1 cellular context compared by ENCODE assay signal in the genomic region with DNA sequence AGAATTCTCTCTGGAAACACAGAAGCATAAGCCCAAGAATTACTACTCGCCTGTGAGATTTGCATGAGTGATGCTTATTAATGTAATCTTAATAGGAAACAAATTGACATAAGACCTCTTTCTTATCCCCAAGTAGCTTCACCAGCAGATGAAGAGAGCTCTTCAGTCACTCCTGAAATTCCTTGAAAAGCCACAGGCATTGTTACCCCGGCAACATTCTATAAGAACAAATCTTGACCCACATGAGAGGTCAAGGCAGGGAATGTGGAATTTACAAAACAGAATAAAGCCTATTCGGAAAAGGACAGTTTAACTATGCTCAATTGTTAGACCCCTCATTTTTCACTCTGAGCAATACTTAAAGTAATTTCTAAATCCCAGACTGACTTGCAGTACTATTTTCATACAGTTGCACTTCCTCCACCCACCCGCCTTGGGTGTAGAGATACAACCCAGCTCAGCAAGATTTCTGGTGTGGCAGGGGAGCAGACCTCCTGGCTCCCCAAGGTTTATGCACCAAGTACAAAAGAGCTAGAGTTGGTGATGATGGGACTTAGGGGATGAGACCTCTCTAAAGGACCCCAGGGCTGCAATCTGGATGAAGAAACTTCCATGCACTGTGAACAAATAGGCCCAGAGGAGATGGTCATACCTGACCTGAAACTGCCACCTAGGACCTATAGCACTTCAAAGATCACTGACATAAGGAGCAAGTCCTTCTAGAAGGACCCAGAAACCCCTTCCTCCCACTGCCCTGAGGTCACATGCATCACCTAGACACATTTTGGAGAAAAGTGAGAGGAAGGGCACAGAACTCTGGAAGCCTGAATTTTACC.
TF ChIP-seq lines count a peak whose summit lies in the region.

No MANE protein-coding gene starts in this region.

TF ChIP-seq in GM12878, 131 proteins besides CTCF, POLR2A, EP300 and RAD21 (continued from another document):
- TF ChIP-seq, protein P1, sequence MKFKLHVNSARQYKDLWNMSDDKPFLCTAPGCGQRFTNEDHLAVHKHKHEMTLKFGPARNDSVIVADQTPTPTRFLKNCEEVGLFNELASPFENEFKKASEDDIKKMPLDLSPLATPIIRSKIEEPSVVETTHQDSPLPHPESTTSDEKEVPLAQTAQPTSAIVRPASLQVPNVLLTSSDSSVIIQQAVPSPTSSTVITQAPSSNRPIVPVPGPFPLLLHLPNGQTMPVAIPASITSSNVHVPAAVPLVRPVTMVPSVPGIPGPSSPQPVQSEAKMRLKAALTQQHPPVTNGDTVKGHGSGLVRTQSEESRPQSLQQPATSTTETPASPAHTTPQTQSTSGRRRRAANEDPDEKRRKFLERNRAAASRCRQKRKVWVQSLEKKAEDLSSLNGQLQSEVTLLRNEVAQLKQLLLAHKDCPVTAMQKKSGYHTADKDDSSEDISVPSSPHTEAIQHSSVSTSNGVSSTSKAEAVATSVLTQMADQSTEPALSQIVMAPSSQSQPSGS (IDR thresholded peaks at IDR 0.05; ENCODE audit: low read length): peak; percentile 82
- TF ChIP-seq LARP7 (IDR thresholded peaks at IDR 0.05): no peak
- no peak for TF ChIP-seq RAD51 (IDR thresholded peaks at IDR 0.05)
- TF ChIP-seq, protein P2, sequence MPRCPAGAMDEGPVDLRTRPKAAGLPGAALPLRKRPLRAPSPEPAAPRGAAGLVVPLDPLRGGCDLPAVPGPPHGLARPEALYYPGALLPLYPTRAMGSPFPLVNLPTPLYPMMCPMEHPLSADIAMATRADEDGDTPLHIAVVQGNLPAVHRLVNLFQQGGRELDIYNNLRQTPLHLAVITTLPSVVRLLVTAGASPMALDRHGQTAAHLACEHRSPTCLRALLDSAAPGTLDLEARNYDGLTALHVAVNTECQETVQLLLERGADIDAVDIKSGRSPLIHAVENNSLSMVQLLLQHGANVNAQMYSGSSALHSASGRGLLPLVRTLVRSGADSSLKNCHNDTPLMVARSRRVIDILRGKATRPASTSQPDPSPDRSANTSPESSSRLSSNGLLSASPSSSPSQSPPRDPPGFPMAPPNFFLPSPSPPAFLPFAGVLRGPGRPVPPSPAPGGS (IDR thresholded peaks at IDR 0.05; ENCODE audit: borderline replicate concordance, insufficient read depth, low read depth, low read length, poor library complexity, severe bottlenecking): peak; percentile 45
- no peak for TF ChIP-seq KDM1A (IDR thresholded peaks at IDR 0.05; ENCODE audit: borderline replicate concordance)
- peak; percentile 71; the same call in 1 of the 2 replicates for TF ChIP-seq IRF4 (IDR thresholded peaks at IDR 0.05; ENCODE audit: low read depth, low read length)
- no peak for TF ChIP-seq MYC (IDR thresholded peaks at IDR 0.05; ENCODE audit: insufficient read depth, insufficient read length, insufficient replicate concordance, low read length, severe bottlenecking)
- TF ChIP-seq ATF7 (IDR thresholded peaks at IDR 0.05; ENCODE audit: low read depth): no peak
- no peak for TF ChIP-seq RCOR1 (conservative IDR thresholded peaks at IDR 0.05; ENCODE audit: low read depth, low read length)
- TF ChIP-seq, protein P3, sequence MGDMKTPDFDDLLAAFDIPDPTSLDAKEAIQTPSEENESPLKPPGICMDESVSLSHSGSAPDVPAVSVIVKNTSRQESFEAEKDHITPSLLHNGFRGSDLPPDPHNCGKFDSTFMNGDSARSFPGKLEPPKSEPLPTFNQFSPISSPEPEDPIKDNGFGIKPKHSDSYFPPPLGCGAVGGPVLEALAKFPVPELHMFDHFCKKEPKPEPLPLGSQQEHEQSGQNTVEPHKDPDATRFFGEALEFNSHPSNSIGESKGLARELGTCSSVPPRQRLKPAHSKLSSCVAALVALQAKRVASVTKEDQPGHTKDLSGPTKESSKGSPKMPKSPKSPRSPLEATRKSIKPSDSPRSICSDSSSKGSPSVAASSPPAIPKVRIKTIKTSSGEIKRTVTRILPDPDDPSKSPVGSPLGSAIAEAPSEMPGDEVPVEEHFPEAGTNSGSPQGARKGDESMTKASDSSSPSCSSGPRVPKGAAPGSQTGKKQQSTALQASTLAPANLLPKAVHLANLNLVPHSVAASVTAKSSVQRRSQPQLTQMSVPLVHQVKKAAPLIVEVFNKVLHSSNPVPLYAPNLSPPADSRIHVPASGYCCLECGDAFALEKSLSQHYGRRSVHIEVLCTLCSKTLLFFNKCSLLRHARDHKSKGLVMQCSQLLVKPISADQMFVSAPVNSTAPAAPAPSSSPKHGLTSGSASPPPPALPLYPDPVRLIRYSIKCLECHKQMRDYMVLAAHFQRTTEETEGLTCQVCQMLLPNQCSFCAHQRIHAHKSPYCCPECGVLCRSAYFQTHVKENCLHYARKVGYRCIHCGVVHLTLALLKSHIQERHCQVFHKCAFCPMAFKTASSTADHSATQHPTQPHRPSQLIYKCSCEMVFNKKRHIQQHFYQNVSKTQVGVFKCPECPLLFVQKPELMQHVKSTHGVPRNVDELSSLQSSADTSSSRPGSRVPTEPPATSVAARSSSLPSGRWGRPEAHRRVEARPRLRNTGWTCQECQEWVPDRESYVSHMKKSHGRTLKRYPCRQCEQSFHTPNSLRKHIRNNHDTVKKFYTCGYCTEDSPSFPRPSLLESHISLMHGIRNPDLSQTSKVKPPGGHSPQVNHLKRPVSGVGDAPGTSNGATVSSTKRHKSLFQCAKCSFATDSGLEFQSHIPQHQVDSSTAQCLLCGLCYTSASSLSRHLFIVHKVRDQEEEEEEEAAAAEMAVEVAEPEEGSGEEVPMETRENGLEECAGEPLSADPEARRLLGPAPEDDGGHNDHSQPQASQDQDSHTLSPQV (IDR thresholded peaks at IDR 0.05): no peak
- TF ChIP-seq STAT3 (IDR thresholded peaks at IDR 0.05; ENCODE audit: low read depth, low read length): no peak
- no peak for TF ChIP-seq ZNF24 (IDR thresholded peaks at IDR 0.05)
- no peak for TF ChIP-seq SREBF2 (IDR thresholded peaks at IDR 0.05; ENCODE audit: low read length)
- TF ChIP-seq SP1 (IDR thresholded peaks at IDR 0.05; ENCODE audit: low read depth, low read length): no peak
- no peak for TF ChIP-seq CBX3 (IDR thresholded peaks at IDR 0.05; ENCODE audit: borderline replicate concordance, low read depth)
- TF ChIP-seq, protein P4, sequence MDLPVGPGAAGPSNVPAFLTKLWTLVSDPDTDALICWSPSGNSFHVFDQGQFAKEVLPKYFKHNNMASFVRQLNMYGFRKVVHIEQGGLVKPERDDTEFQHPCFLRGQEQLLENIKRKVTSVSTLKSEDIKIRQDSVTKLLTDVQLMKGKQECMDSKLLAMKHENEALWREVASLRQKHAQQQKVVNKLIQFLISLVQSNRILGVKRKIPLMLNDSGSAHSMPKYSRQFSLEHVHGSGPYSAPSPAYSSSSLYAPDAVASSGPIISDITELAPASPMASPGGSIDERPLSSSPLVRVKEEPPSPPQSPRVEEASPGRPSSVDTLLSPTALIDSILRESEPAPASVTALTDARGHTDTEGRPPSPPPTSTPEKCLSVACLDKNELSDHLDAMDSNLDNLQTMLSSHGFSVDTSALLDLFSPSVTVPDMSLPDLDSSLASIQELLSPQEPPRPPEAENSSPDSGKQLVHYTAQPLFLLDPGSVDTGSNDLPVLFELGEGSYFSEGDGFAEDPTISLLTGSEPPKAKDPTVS (IDR thresholded peaks at IDR 0.05; ENCODE audit: low read depth, low read length): no peak
- peak; percentile 87 for TF ChIP-seq JUNB (IDR thresholded peaks at IDR 0.05)
- TF ChIP-seq MXI1 (IDR thresholded peaks at IDR 0.05; ENCODE audit: low read depth, low read length): no peak
- 0 out of 2 replicates have a peak, but pooled peaks have one; percentile 22 for TF ChIP-seq EED (IDR thresholded peaks at IDR 0.05; ENCODE audit: low read depth)
- TF ChIP-seq CREM (IDR thresholded peaks at IDR 0.05; ENCODE audit: low read depth): peak; percentile 68; the same call in 1 of the 2 replicates
- 0 out of 4 replicates have a peak, but pooled peaks of 1 of the 2 experiments have one; percentile 37 for TF ChIP-seq SRF (IDR thresholded peaks at IDR 0.05; ENCODE audit: low read depth in 2 of 2, low read length in 2 of 2)
- TF ChIP-seq MEF2A (IDR thresholded peaks at IDR 0.05; ENCODE audit: insufficient read depth, low read depth, low read length): peak; percentile 94
- TF ChIP-seq PAX8 (IDR thresholded peaks at IDR 0.05): no peak
- no peak for TF ChIP-seq TAF1 (IDR thresholded peaks at IDR 0.05; ENCODE audit: borderline replicate concordance, low read depth, low read length)
- peak; percentile 74 for TF ChIP-seq RUNX3 (IDR thresholded peaks at IDR 0.05; ENCODE audit: low read length)
- TF ChIP-seq NFIC (IDR thresholded peaks at IDR 0.05; ENCODE audit: low read depth, low read length): peak; percentile 91
- TF ChIP-seq ZBED1 (IDR thresholded peaks at IDR 0.05; ENCODE audit: borderline replicate concordance): no peak
- no peak for TF ChIP-seq HCFC1 (IDR thresholded peaks at IDR 0.05; ENCODE audit: low read length)
- TF ChIP-seq, protein P5, sequence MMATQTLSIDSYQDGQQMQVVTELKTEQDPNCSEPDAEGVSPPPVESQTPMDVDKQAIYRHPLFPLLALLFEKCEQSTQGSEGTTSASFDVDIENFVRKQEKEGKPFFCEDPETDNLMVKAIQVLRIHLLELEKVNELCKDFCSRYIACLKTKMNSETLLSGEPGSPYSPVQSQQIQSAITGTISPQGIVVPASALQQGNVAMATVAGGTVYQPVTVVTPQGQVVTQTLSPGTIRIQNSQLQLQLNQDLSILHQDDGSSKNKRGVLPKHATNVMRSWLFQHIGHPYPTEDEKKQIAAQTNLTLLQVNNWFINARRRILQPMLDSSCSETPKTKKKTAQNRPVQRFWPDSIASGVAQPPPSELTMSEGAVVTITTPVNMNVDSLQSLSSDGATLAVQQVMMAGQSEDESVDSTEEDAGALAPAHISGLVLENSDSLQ (IDR thresholded peaks at IDR 0.05): no peak
- TF ChIP-seq CEBPB (IDR thresholded peaks at IDR 0.05; ENCODE audit: borderline replicate concordance in 1 of 2, low read depth in 2 of 2, low read length in 2 of 2): no peak
- no peak for TF ChIP-seq ZNF217 (IDR thresholded peaks at IDR 0.05)
- no peak for TF ChIP-seq NRF1 (conservative IDR thresholded peaks at IDR 0.05; ENCODE audit: low read depth, low read length)
- no peak for TF ChIP-seq MYB (IDR thresholded peaks at IDR 0.05; ENCODE audit: borderline replicate concordance, low read depth, low read length)
- TF ChIP-seq RBBP5 (conservative IDR thresholded peaks at IDR 0.05): no peak
- peak; percentile 62; the same call in 1 of the 2 replicates for TF ChIP-seq CBX5 (IDR thresholded peaks at IDR 0.05; ENCODE audit: low read depth)
- TF ChIP-seq PAX5 (IDR thresholded peaks at IDR 0.05; ENCODE audit: borderline replicate concordance, low read depth, low read length): 0 out of 2 replicates have a peak, but pooled peaks have one; percentile 35
- no peak for TF ChIP-seq ZSCAN29 (IDR thresholded peaks at IDR 0.05)
- TF ChIP-seq, protein P6, sequence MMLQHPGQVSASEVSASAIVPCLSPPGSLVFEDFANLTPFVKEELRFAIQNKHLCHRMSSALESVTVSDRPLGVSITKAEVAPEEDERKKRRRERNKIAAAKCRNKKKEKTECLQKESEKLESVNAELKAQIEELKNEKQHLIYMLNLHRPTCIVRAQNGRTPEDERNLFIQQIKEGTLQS (IDR thresholded peaks at IDR 0.05; ENCODE audit: borderline replicate concordance, extremely low read depth, low read depth, low read length): no peak
- TF ChIP-seq KAT2A (conservative IDR thresholded peaks at IDR 0.05; ENCODE audit: control insufficient read depth, low read depth, low read length): no peak
